In genomic region chr19:7547153-7547552, GRCh38 we compare ENCODE assay signal across 17 cellular contexts. TPM values are rescaled to one million over a fixed set of nuclear protein-coding genes. Genes with fewer than 3 reads are reported as not detected.
DNase-seq lines count a peak whose midpoint lies in the region; ATAC-seq and TF ChIP-seq lines count a peak whose summit lies in the region.
"Had no signal": no experiment of that assay in that cellular context is flagged by ENCODE, and none has a peak within 500 bp of the region (broad histone marks: within the 10 kb centered on the region; RNA-seq: fewer than 3 reads in every experiment).

No MANE protein-coding gene starts in this region.

- POLR2A ChIA-PET in activated CD8-positive, alpha-beta T cell treated with anti-CD3 and anti-CD28 coated beads for 36 hours (lab: Charles Lee), result no interaction called here

- TF ChIP-seq CTCF in activated CD8-positive, alpha-beta T cell treated with anti-CD3 and anti-CD28 coated beads for 36 hours (IDR thresholded peaks at IDR 0.05), result no peak

- H3K9me3 Mint-ChIP-seq in activated T-cell treated with anti-CD3 and anti-CD28 coated beads, Interleukin-2, amount 50 U/mL, for 24 hours, result no peaks in the 10 kb centered on the region
- H3K9me3 Mint-ChIP-seq in activated CD8-positive, alpha-beta T cell treated with anti-CD3 and anti-CD28 coated beads for 36 hours, result no peaks in the 10 kb centered on the region
- peaks cover 3% of the 10 kb centered on the region for H3K9me3 Mint-ChIP-seq in natural killer cell treated with Interleukin-12 subunit alpha and Interleukin-12 subunit beta and Interleukin-15 and Interleukin-18, amount 100 ng/mL, for 72 hours
- H3K9me3 Mint-ChIP-seq: HFFc6 had no signal

- ATAC-seq in activated CD8-positive, alpha-beta T cell treated with anti-CD3 and anti-CD28 coated beads for 36 hours, result no peak
- ATAC-seq in natural killer cell treated with Interleukin-12 subunit alpha and Interleukin-12 subunit beta and Interleukin-15 and Interleukin-18, amount 100 ng/mL, for 72 hours, result peak; percentile 69 to 70
- ATAC-seq in GM19455 (IDR thresholded peaks at IDR 0.05; ENCODE audit: unreplicated experiment), result no peak
- no peak for ATAC-seq in GM21528 (IDR thresholded peaks at IDR 0.05; ENCODE audit: low FRiP score, unreplicated experiment)
- ATAC-seq: HepG2 had no signal

- H3K36me3 Mint-ChIP-seq in activated T-cell treated with anti-CD3 and anti-CD28 coated beads, Interleukin-2, amount 50 U/mL, for 24 hours (ENCODE audit: low read depth), result peaks cover 62% of the 10 kb centered on the region
- H3K36me3 Mint-ChIP-seq in activated CD8-positive, alpha-beta T cell treated with anti-CD3 and anti-CD28 coated beads for 36 hours (ENCODE audit: low read depth), result peaks cover 32% of the 10 kb centered on the region
- peaks cover 23% of the 10 kb centered on the region for H3K36me3 Mint-ChIP-seq in natural killer cell treated with Interleukin-12 subunit alpha and Interleukin-12 subunit beta and Interleukin-15 and Interleukin-18, amount 100 ng/mL, for 72 hours

- intact Hi-C loops in activated CD8-positive, alpha-beta T cell treated with anti-CD3 and anti-CD28 coated beads for 36 hours (cut with micrococcal nuclease), result no loop called here

- no peak overlapping the region for H3K4me3 Mint-ChIP-seq in activated T-cell treated with anti-CD3 and anti-CD28 coated beads, Interleukin-2, amount 50 U/mL, for 24 hours
- no peak overlapping the region for H3K4me3 Mint-ChIP-seq in activated CD8-positive, alpha-beta T cell treated with anti-CD3 and anti-CD28 coated beads for 36 hours
- H3K4me3 Mint-ChIP-seq in natural killer cell treated with Interleukin-12 subunit alpha and Interleukin-12 subunit beta and Interleukin-15 and Interleukin-18, amount 100 ng/mL, for 72 hours, result peak overlapping the region; percentile 78
- H3K4me3 Mint-ChIP-seq: HFFc6 had no signal

- no peak for DNase-seq in activated T-cell treated with anti-CD3 and anti-CD28 coated beads, Interleukin-2, amount 50 U/mL, for 24 hours
- no peak for DNase-seq in activated T-cell treated with anti-CD3 and anti-CD28 coated beads, Interleukin-2, amount 50 U/mL, for 1 hour
- DNase-seq in M059J (ENCODE audit: low read depth), result peak; percentile 11
- DNase-seq in activated CD8-positive, alpha-beta T cell treated with anti-CD3 and anti-CD28 coated beads for 36 hours, result no peak
- DNase-seq in natural killer cell treated with Interleukin-12 subunit alpha and Interleukin-12 subunit beta and Interleukin-15 and Interleukin-18, amount 100 ng/mL, for 72 hours (ENCODE audit: low spot score), result no peak
- DNase-seq: ACHN, DMS79 treated with DMSO at 0.1 percent for 48 hours, HFFc6, KBM-7, NCI-H1694 treated with DMSO at 0.1 percent for 48 hours, NCI-H345, NCI-H524 treated with DMSO at 0.1 percent for 48 hours, PC-9, SIG-M5 had no signal

- CTCF ChIA-PET in activated CD8-positive, alpha-beta T cell treated with anti-CD3 and anti-CD28 coated beads for 36 hours (lab: Charles Lee), result interaction anchor here (1.9 to 2.1 kb wide), 2 partner anchors 21 to 134 kb away, joined by 4 to 5 read pairs; partner anchors contain the start of gene TRAPPC5

- peaks cover 27% of the 10 kb centered on the region for H3K4me1 Mint-ChIP-seq in activated T-cell treated with anti-CD3 and anti-CD28 coated beads, Interleukin-2, amount 50 U/mL, for 24 hours (ENCODE audit: low read depth)
- H3K4me1 Mint-ChIP-seq in activated CD8-positive, alpha-beta T cell treated with anti-CD3 and anti-CD28 coated beads for 36 hours (ENCODE audit: low read depth), result peaks cover 30% of the 10 kb centered on the region
- peaks cover 27 to 36% of the 10 kb centered on the region in 2 donors for H3K4me1 Mint-ChIP-seq in natural killer cell treated with Interleukin-12 subunit alpha and Interleukin-12 subunit beta and Interleukin-15 and Interleukin-18, amount 100 ng/mL, for 72 hours (ENCODE audit: low read depth in 2 of 2)

- H3K27ac Mint-ChIP-seq in activated T-cell treated with anti-CD3 and anti-CD28 coated beads, Interleukin-2, amount 50 U/mL, for 24 hours, result peak overlapping the region; percentile 73
- peak overlapping the region; percentile 63 for H3K27ac Mint-ChIP-seq in activated CD8-positive, alpha-beta T cell treated with anti-CD3 and anti-CD28 coated beads for 36 hours
- H3K27ac Mint-ChIP-seq in natural killer cell treated with Interleukin-12 subunit alpha and Interleukin-12 subunit beta and Interleukin-15 and Interleukin-18, amount 100 ng/mL, for 72 hours, result peak overlapping the region; percentile 93
- H3K27ac Mint-ChIP-seq: HFFc6 had no signal

- no peaks in the 10 kb centered on the region for H3K27me3 Mint-ChIP-seq in activated T-cell treated with anti-CD3 and anti-CD28 coated beads, Interleukin-2, amount 50 U/mL, for 24 hours
- no peaks in the 10 kb centered on the region for H3K27me3 Mint-ChIP-seq in activated CD8-positive, alpha-beta T cell treated with anti-CD3 and anti-CD28 coated beads for 36 hours
- H3K27me3 Mint-ChIP-seq in natural killer cell treated with Interleukin-12 subunit alpha and Interleukin-12 subunit beta and Interleukin-15 and Interleukin-18, amount 100 ng/mL, for 72 hours, result no peaks in the 10 kb centered on the region

RNA-seq across cellular contexts. Expression of gene PNPLA6, which starts 11.6 kb away (rescaled TPM):
- total RNA-seq in M059J (2014; rRNA removed; shearing (Covaris generic)), result 46.3 and 86.0 TPM in 2 replicates
- total RNA-seq in activated CD8-positive, alpha-beta T cell treated with anti-CD3 and anti-CD28 coated beads for 36 hours, result 10 to 100 TPM; 79.2 to 90.3 TPM
- 100 to 1,000 TPM; 259 to 369 TPM for total RNA-seq in natural killer cell treated with Interleukin-12 subunit alpha and Interleukin-12 subunit beta and Interleukin-15 and Interleukin-18, amount 100 ng/mL, for 72 hours

RNA-seq across cellular contexts. Expression of gene MCOLN1, which starts 24.7 kb away (rescaled TPM):
- total RNA-seq in M059J (2014; rRNA removed; shearing (Covaris generic)), result 2.9 and 7.8 TPM in 2 replicates
- 1 to 10 TPM; 7.9 to 9.2 TPM for total RNA-seq in activated CD8-positive, alpha-beta T cell treated with anti-CD3 and anti-CD28 coated beads for 36 hours
- total RNA-seq in natural killer cell treated with Interleukin-12 subunit alpha and Interleukin-12 subunit beta and Interleukin-15 and Interleukin-18, amount 100 ng/mL, for 72 hours, result 10 to 100 TPM; 26.0 to 41.2 TPM

RNA-seq across cellular contexts. Expression of gene ZNF358, which starts 31.2 kb away (rescaled TPM):
- total RNA-seq in M059J (2014; rRNA removed; shearing (Covaris generic)), result 27.2 and 55.4 TPM in 2 replicates
- total RNA-seq in activated CD8-positive, alpha-beta T cell treated with anti-CD3 and anti-CD28 coated beads for 36 hours, result 1 to 10 TPM; 4.8 to 6.5 TPM
- 10 to 100 TPM; 10.2 to 15.6 TPM for total RNA-seq in natural killer cell treated with Interleukin-12 subunit alpha and Interleukin-12 subunit beta and Interleukin-15 and Interleukin-18, amount 100 ng/mL, for 72 hours

RNA-seq across cellular contexts. Expression of gene CAMSAP3, which starts 48.5 kb away (rescaled TPM):
- 0.15 TPM in 1 of 2 replicates, not detected in the other for total RNA-seq in M059J (2014; rRNA removed; shearing (Covaris generic))
- total RNA-seq in activated CD8-positive, alpha-beta T cell treated with anti-CD3 and anti-CD28 coated beads for 36 hours, result under 1 TPM; 0.25 to 0.63 TPM
- 1 to 10 TPM in 1 of 2 donors, under 1 TPM in 1; 0.36 to 1.2 TPM for total RNA-seq in natural killer cell treated with Interleukin-12 subunit alpha and Interleukin-12 subunit beta and Interleukin-15 and Interleukin-18, amount 100 ng/mL, for 72 hours
- total RNA-seq: HFFc6 had no signal

RNA-seq across cellular contexts. Expression of gene PEX11G, which starts 58.3 kb away (rescaled TPM):
- 0.20 and 0.74 TPM in 2 replicates for total RNA-seq in M059J (2014; rRNA removed; shearing (Covaris generic))
- 1 to 10 TPM; 1.4 to 1.5 TPM for total RNA-seq in activated CD8-positive, alpha-beta T cell treated with anti-CD3 and anti-CD28 coated beads for 36 hours
- 1 to 10 TPM; 1.2 to 1.4 TPM for total RNA-seq in natural killer cell treated with Interleukin-12 subunit alpha and Interleukin-12 subunit beta and Interleukin-15 and Interleukin-18, amount 100 ng/mL, for 72 hours
- total RNA-seq: HepG2 had no signal

Comparison
In these comparisons a context has a peak if more than half of its experiments do, and no peak if none do; other contexts are left out.
1. ATAC-seq: peak in natural killer cell treated with Interleukin-12 subunit alpha and Interleukin-12 subunit beta and Interleukin-15 and Interleukin-18, amount 100 ng/mL, for 72 hours (2 of 2); none in activated CD8-positive, alpha-beta T cell treated with anti-CD3 and anti-CD28 coated beads for 36 hours (single experiment), GM19455 (single experiment) and GM21528 (single experiment).
2. Peak in every context shown above with its lines, with median percentiles within 50 percentile points of each other: H3K27ac Mint-ChIP-seq.